Comparison of ENCODE assay signal across 1 cellular context in the genomic region with DNA sequence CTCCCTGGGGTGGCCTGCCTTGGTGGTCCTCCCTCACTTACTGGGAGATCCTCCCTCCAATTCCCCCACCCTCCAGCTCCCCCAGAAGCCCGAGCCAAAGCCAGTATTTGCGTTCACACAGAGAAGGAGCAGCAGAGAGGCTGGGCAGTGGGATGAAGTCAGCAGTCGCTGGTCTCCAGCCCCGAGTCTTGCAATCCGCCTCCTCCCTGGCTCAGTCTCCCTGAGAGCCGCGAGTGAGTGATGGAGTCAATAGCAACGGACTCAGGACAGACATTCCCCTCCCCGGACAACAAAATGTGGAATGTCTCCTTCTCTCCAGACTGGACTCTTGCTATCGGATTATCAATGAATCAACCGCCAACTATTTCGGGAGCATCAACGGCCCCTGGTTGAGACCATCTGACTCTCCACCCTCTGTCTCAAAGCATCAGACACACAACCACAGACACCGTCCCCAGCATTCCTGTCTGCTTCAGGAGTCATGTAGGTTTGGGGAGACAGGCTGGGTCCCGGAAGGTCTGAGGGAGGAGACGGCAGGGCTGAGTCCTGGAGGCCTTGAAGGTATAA.
TF ChIP-seq lines count a peak whose summit lies in the region.

No MANE protein-coding gene starts in this region.

TF ChIP-seq in WTC11, 78 proteins besides CTCF, POLR2A, EP300 and RAD21 (continued from another document):
- TF ChIP-seq ZNF512 (CRISPR knock-in tag; IDR thresholded peaks at IDR 0.05; ENCODE audit: borderline replicate concordance) (no peak), E2F1 (CRISPR knock-in tag; IDR thresholded peaks at IDR 0.05) (no peak), ZNF416 (CRISPR knock-in tag; IDR thresholded peaks at IDR 0.05) (no peak), TEAD1 (CRISPR knock-in tag; IDR thresholded peaks at IDR 0.05) (no peak), ETV6 (CRISPR knock-in tag; IDR thresholded peaks at IDR 0.05) (no peak), ZNF423 (CRISPR knock-in tag; IDR thresholded peaks at IDR 0.05) (no peak), JAZF1 (CRISPR knock-in tag; IDR thresholded peaks at IDR 0.05) (no peak), NR1H2 (CRISPR knock-in tag; IDR thresholded peaks at IDR 0.05) (no peak), ZNF317 (CRISPR knock-in tag; IDR thresholded peaks at IDR 0.05; ENCODE audit: borderline replicate concordance, low read depth) (no peak), PREB (CRISPR knock-in tag; IDR thresholded peaks at IDR 0.05; ENCODE audit: borderline replicate concordance) (no peak), NFYB (CRISPR knock-in tag; conservative IDR thresholded peaks at IDR 0.05; ENCODE audit: low read depth) (no peak)
